ENCODE assay signal across 8 cellular contexts in the genomic region with DNA sequence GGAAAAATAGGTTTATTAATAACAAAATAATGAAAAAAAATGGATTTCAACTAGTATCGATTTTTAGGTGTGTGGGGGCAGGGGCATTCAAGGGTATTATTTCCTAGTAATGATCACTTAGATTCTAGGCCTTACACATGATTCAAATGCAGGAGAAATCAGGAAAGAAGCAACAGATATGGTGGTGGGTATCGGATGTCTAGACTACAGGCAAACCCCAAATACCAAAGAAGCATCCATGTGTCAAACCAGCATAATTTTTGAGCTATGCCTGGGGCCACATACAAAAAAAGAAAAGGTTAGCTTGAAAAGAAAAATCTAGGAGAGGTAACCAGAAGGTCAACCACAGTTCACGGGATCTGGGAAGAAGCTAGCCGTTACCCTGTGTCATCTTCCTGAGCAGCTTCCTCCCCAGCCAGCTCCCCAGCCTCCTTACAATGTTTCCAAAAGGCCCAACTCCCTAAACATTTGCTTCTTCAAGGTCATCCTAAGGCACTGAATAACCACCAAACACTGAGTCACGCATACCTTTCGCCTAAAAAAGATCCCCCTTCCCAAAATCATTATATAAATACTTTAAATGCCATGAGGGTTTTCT. TPM values are rescaled to one million over a fixed set of nuclear protein-coding genes. Genes with fewer than 3 reads are reported as not detected.
DNase-seq lines count a peak whose midpoint lies in the region; ATAC-seq and TF ChIP-seq lines count a peak whose summit lies in the region.

No MANE protein-coding gene starts in this region.

- POLR2A ChIA-PET in HCT116 (lab: Charles Lee), result no interaction called here
- POLR2A ChIA-PET in activated B cell treated with CpG ODN at 0.5 μM for 24 hours (lab: Charles Lee), result interaction anchor here (6.1 kb wide), 1 partner anchor 24 kb away, joined by 116 read pairs; no protein-coding TSS in a partner anchor

- TF ChIP-seq CTCF in HCT116 (IDR thresholded peaks at IDR 0.05 in 2 of 3, conservative IDR thresholded peaks at IDR 0.05 in 1 of 3; ENCODE audit: borderline replicate concordance in 1 of 3, insufficient read depth in 1 of 3, low read depth in 2 of 3, low read length in 2 of 3), result no peak
- no peak for TF ChIP-seq CTCF in activated B cell treated with CpG ODN at 0.5 μM for 24 hours (IDR thresholded peaks at IDR 0.05)

- H3K4me3 ChIP-seq in HCT116 (replicated peaks in 1 of 2; ENCODE audit: low read depth in 1 of 2, low read length in 2 of 2), result peak overlapping the region; percentile 91 to 92
- peak overlapping the region; percentile 59 for H3K4me3 ChIP-seq in urinary bladder (ENCODE audit: low read depth, low read length)

- no peaks in the 10 kb centered on the region for H3K27me3 Mint-ChIP-seq in activated B cell treated with CpG ODN at 0.5 μM for 24 hours

- H3K9ac ChIP-seq in HCT116 (ENCODE audit: low read length), result peak overlapping the region; percentile 97

- H3K4me2 ChIP-seq in HCT116 (ENCODE audit: low read length), result peak overlapping the region; percentile 93

- no peak for TF ChIP-seq POLR2A in HCT116 (IDR thresholded peaks at IDR 0.05; ENCODE audit: borderline replicate concordance, extremely low read depth, insufficient read depth, insufficient read length)

- peaks cover 19% of the 10 kb centered on the region for H3K36me3 Mint-ChIP-seq in activated B cell treated with CpG ODN at 0.5 μM for 24 hours (ENCODE audit: low read depth)

- H3K4me1 ChIP-seq in HCT116 (ENCODE audit: control insufficient read depth in 1 of 2, insufficient read depth in 2 of 2, low read length in 2 of 2), result peaks cover 24 to 64% of the 10 kb centered on the region in 2 experiments
- H3K4me1 ChIP-seq in urinary bladder (ENCODE audit: insufficient read depth), result no peaks in the 10 kb centered on the region

- peak overlapping the region; percentile 97 for H3K27ac Mint-ChIP-seq in activated B cell treated with CpG ODN at 0.5 μM for 24 hours

- no peak for ATAC-seq in HCT116
- ATAC-seq in activated B cell treated with CpG ODN at 0.5 μM for 24 hours (ENCODE audit: low read depth), result no peak

- no peaks in the 10 kb centered on the region for H3K9me3 Mint-ChIP-seq in activated B cell treated with CpG ODN at 0.5 μM for 24 hours

- CTCF ChIA-PET in HCT116 (lab: Charles Lee) (no interaction called here), activated B cell treated with CpG ODN at 0.5 μM for 24 hours (lab: Charles Lee) (interaction anchor here (1.5 kb wide), 1 partner anchor 24 kb away, joined by 3 read pairs; no protein-coding TSS in a partner anchor)

- no peaks in the 10 kb centered on the region for H3K27me3 ChIP-seq in HCT116 (ENCODE audit: insufficient read depth, low read length)

- no TSS peak for BruUV-seq in HCT116 (replicated peaks; lab: Mats Ljungman, UMichigan)

- RAD21 ChIA-PET in HCT116 (lab: Charles Lee; ENCODE audit: low non-redundant PET in 1 of 2, low total read pairs in 2 of 2, uncharacterized antibody in 2 of 2, unreplicated experiment in 2 of 2), result no interaction called here

- peak; percentile 58 for DNase-seq in A172 (ENCODE audit: low spot score)
- DNase-seq in HCT116 (ENCODE audit: low read depth, low spot score), result no peak
- DNase-seq in activated B cell treated with CpG ODN at 0.5 μM for 24 hours, result no peak
- DNase-seq in iris pigment epithelial cell (ENCODE audit: low read depth), result peak; percentile 77
- DNase-seq in NCI-H1930 (lab: John Stamatoyannopoulos, UW), result no peak
- DNase-seq in HuH-7.5 (ENCODE audit: low spot score), result no peak
- DNase-seq in putamen (ENCODE audit: low spot score), result no peak

- H3K36me3 ChIP-seq in HCT116 (ENCODE audit: control insufficient read depth in 1 of 2, insufficient read depth in 2 of 2, low read length in 2 of 2) (no peaks in the 10 kb centered on the region), urinary bladder (ENCODE audit: insufficient read depth) (no peaks in the 10 kb centered on the region)

- no peak for TF ChIP-seq RAD21 in HCT116 (IDR thresholded peaks at IDR 0.05; ENCODE audit: low read depth)

- peaks cover 62% of the 10 kb centered on the region for H3K4me1 Mint-ChIP-seq in activated B cell treated with CpG ODN at 0.5 μM for 24 hours

- no peaks in the 10 kb centered on the region for H3K9me3 ChIP-seq in HCT116 (ENCODE audit: control insufficient read depth in 1 of 2, insufficient read depth in 1 of 2, low read depth in 1 of 2, low read length in 2 of 2)

- intact Hi-C loops in HCT116 (cut with micrococcal nuclease) (no loop called here), activated B cell treated with CpG ODN at 0.5 μM for 24 hours (cut with micrococcal nuclease) (loop anchor here (10.0 kb wide), 2 partner anchors 642 to 1938 kb away; a partner anchor contains a TSS)

- H3K4me3 Mint-ChIP-seq in activated B cell treated with CpG ODN at 0.5 μM for 24 hours, result peak overlapping the region; percentile 96

- 72% methylated on average over 6 of the region's 6 CpGs for WGBS in urinary bladder

- H3K9me2 ChIP-seq in HCT116 (ENCODE audit: insufficient read depth), result no peaks in the 10 kb centered on the region

- no peak overlapping the region for H2AFZ ChIP-seq in HCT116 (ENCODE audit: low read depth, low read length, poor library complexity, severe bottlenecking)

- peak overlapping the region; percentile 87; the same call in 1 of the 2 replicates for H3K27ac ChIP-seq in HCT116 (ENCODE audit: low read depth, low read length)
- no peak overlapping the region for H3K27ac ChIP-seq in urinary bladder (ENCODE audit: low read depth)

- H4K20me1 ChIP-seq in HCT116 (ENCODE audit: insufficient read depth), result peaks cover 46% of the 10 kb centered on the region; the same call in 1 of the 2 replicates

- H3K79me2 ChIP-seq in HCT116 (ENCODE audit: insufficient read depth, low read length), result peaks cover 82% of the 10 kb centered on the region

TF ChIP-seq in HCT116, 20 proteins besides CTCF, POLR2A, EP300 and RAD21:
- TF ChIP-seq, protein P1, sequence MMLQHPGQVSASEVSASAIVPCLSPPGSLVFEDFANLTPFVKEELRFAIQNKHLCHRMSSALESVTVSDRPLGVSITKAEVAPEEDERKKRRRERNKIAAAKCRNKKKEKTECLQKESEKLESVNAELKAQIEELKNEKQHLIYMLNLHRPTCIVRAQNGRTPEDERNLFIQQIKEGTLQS (IDR thresholded peaks at IDR 0.05), result no peak

RNA-seq across cellular contexts. Expression of a gene that starts 3.2 kb away (rescaled TPM):
- 66.4 and 92.8 TPM in 2 replicates for total RNA-seq in A172 (2014; rRNA removed; shearing (Covaris generic))
- total RNA-seq in HCT116 (2021; ENCODE audit: unreplicated experiment), result 179 TPM
- 46.1 and 56.8 TPM in 2 replicates for polyA plus RNA-seq in HCT116 (2012)
- total RNA-seq in activated B cell treated with CpG ODN at 0.5 μM for 24 hours, result 153 and 157 TPM in 2 replicates
- 47.7 TPM for total RNA-seq in urinary bladder
- polyA plus RNA-seq in urinary bladder, result 17.4 TPM

Comparison
In these comparisons a context has a peak if more than half of its experiments do, and no peak if none do; other contexts are left out.
1. DNase-seq: peak in A172 (single experiment) and iris pigment epithelial cell (single experiment); none in HCT116 (single experiment), activated B cell treated with CpG ODN at 0.5 μM for 24 hours (single experiment), NCI-H1930 (0 of 2), HuH-7.5 (single experiment) and putamen (single experiment).